17 cellular contexts compared by ENCODE assay signal in the genomic region with DNA sequence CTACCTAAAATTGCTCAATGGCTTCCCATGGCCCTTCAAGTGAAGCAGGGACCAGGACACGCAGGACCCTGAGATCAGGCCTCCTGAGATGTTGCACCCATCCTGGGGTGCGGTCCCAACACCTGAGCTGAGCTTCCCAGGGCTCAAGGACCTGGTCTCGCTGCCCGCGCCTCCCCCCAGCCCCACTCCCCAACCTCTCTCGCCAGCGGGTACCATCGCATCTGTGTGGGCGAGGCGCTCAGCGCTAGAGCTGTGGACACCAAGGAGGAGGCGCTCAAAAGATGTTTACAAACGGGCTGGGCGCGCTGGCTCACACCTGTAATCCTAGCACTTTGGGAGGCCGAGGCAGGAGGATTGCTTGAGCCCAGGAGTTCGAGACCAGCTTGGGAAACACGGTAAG. TPM values are rescaled to one million over a fixed set of nuclear protein-coding genes. Genes with fewer than 3 reads are reported as not detected.
DNase-seq lines count a peak whose midpoint lies in the region; ATAC-seq and TF ChIP-seq lines count a peak whose summit lies in the region.
"Had no signal": no experiment of that assay in that cellular context is flagged by ENCODE, and none has a peak within 500 bp of the region (broad histone marks: within the 10 kb centered on the region; RNA-seq: fewer than 3 reads in every experiment).

No MANE protein-coding gene starts in this region.

- H3K27me3 ChIP-seq in right atrium auricular region = no peaks in the 10 kb centered on the region
- no peaks in the 10 kb centered on the region for H3K27me3 ChIP-seq in uterus

- peak overlapping the region; percentile 71 for H3K4me3 Mint-ChIP-seq in T-helper 17 cell
- H3K4me3 Mint-ChIP-seq in natural killer cell = peak overlapping the region; percentile 17

- H3K4me1 ChIP-seq in right atrium auricular region (peaks cover 0 to 7% of the 10 kb centered on the region in 2 donors), uterus (no peaks in the 10 kb centered on the region)

- TF ChIP-seq CTCF in right atrium auricular region (IDR thresholded peaks at IDR 0.05) (no peak), natural killer cell (IDR thresholded peaks at IDR 0.05) (no peak), uterus (IDR thresholded peaks at IDR 0.05) (no peak)

- H3K4me1 Mint-ChIP-seq in T-helper 17 cell (peaks cover 14% of the 10 kb centered on the region), natural killer cell (peaks cover 0 to under 1% of the 10 kb centered on the region in 2 donors)

- H3K27ac ChIP-seq in right atrium auricular region (no peak overlapping the region), uterus (no peak overlapping the region)
- H3K27ac ChIP-seq: BLaER1 treated with 17β-estradiol and CSF1 and Interleukin-3, amounts not matched to agents 10 nM and 100 nM had no signal

- H3K4me3 ChIP-seq in right atrium auricular region (no peak overlapping the region), uterus (no peak overlapping the region)

- H3K36me3 ChIP-seq in right atrium auricular region (no peaks in the 10 kb centered on the region), uterus (no peaks in the 10 kb centered on the region)
- H3K36me3 ChIP-seq: BLaER1 treated with 17β-estradiol and CSF1 and Interleukin-3, amounts not matched to agents 10 nM and 100 nM had no signal

- no peak for TF ChIP-seq POLR2A in uterus (IDR thresholded peaks at IDR 0.05)

- H3K9me3 ChIP-seq in right atrium auricular region (no peaks in the 10 kb centered on the region), T-helper 17 cell (ENCODE audit: control insufficient read depth, low read length, poor library complexity, severe bottlenecking) (no peaks in the 10 kb centered on the region), uterus (no peaks in the 10 kb centered on the region)
- H3K9me3 ChIP-seq: BLaER1 treated with 17β-estradiol and CSF1 and Interleukin-3, amounts not matched to agents 10 nM and 100 nM had no signal

- H3K36me3 Mint-ChIP-seq in T-helper 17 cell (ENCODE audit: low read depth) = no peaks in the 10 kb centered on the region
- H3K36me3 Mint-ChIP-seq in natural killer cell = no peaks in the 10 kb centered on the region

- no peaks in the 10 kb centered on the region for H3K9me3 Mint-ChIP-seq in natural killer cell
- H3K9me3 Mint-ChIP-seq: HFFc6 had no signal

- DNase-seq in Right ventricle myocardium inferior (ENCODE audit: missing footprints) (peak; percentile 45), right atrium auricular region (ENCODE audit: low spot score) (no peak), T-helper 17 cell (no peak), natural killer cell (no peak), uterus (peak; percentile 18 to 19), dermis blood vessel endothelial cell (no peak), medulla oblongata (ENCODE audit: extremely low spot score) (no peak)
- DNase-seq: DMS79 treated with DMSO at 0.1 percent for 48 hours, HFFc6, KG1, MV-4-11, NCI-H1694 treated with DMSO at 0.1 percent for 48 hours, NCI-H524, RPMI8226, SIG-M5 had no signal

- H3K27ac Mint-ChIP-seq in T-helper 17 cell (peak overlapping the region; percentile 16), natural killer cell (no peak overlapping the region)
- H3K27ac Mint-ChIP-seq: HFFc6 had no signal

- no peak for ATAC-seq in Right ventricle myocardium inferior
- no peak for ATAC-seq in T-helper 17 cell
- ATAC-seq in natural killer cell = no peak
- no peak for ATAC-seq in GM18868 (IDR thresholded peaks at IDR 0.05; ENCODE audit: unreplicated experiment)

- intact Hi-C loops in Right ventricle myocardium inferior (cut with DNase I) (no loop called here), natural killer cell (cut with micrococcal nuclease) (no loop called here), uterus (cut with DNase I; ENCODE audit: low total_unique reads) (loop anchor here (5.0 kb wide), 1 partner anchor 80 kb away; no protein-coding TSS in a partner anchor)

- peaks cover 6% of the 10 kb centered on the region for H3K27me3 Mint-ChIP-seq in T-helper 17 cell
- H3K27me3 Mint-ChIP-seq in natural killer cell (ENCODE audit: low read depth in 2 of 2) = peaks cover 12 to 20% of the 10 kb centered on the region in 2 donors

RNA-seq across cellular contexts. Expression of gene CRYGN, which starts 7.4 kb away (rescaled TPM):
- total RNA-seq in Right ventricle myocardium inferior (not detected), right atrium auricular region (under 1 TPM in 1 of 2 donors, not detected in 1; 0.90 TPM), T-helper 17 cell (under 1 TPM in 1 of 2 donors, not detected in 1; 0.99 TPM), natural killer cell (not detected), uterus (1 to 10 TPM in 2 of 4 donors, under 1 TPM in 1, not detected in 1; 0.73 to 2.9 (median 2.4) TPM), dermis blood vessel endothelial cell (not detected in 2 replicates)
- total RNA-seq: HFFc6 had no signal

RNA-seq across cellular contexts. Expression of gene WDR86, which starts 37.5 kb away (rescaled TPM):
- 0.41 TPM for total RNA-seq in Right ventricle myocardium inferior
- total RNA-seq in right atrium auricular region = 1 to 10 TPM in 1 of 2 donors, under 1 TPM in 1; 0.33 to 1.6 TPM
- total RNA-seq in T-helper 17 cell = 10 to 100 TPM in 1 of 2 donors, 1 to 10 TPM in 1; 9.7 to 24.4 TPM
- total RNA-seq in natural killer cell = 1 to 10 TPM; 1.6 to 4.6 (median 2.1) TPM
- 100 to 1,000 TPM in 1 of 4 donors, 10 to 100 TPM in 2, 1 to 10 TPM in 1; 3.2 to 100 (median 53.4) TPM for total RNA-seq in uterus
- total RNA-seq in dermis blood vessel endothelial cell = not detected in 2 replicates
- total RNA-seq: HFFc6 had no signal

Comparison
In these comparisons a context has a peak if more than half of its experiments do, and no peak if none do; other contexts are left out.
1. DNase-seq: peak in Right ventricle myocardium inferior (single experiment) and uterus (2 of 2); none in right atrium auricular region (single experiment), T-helper 17 cell (0 of 3), natural killer cell (single experiment), dermis blood vessel endothelial cell (single experiment) and medulla oblongata (single experiment).